ENCODE assay signal across 8 cellular contexts in genomic region chr3:42590989-42591756, GRCh38. TPM values are rescaled to one million over a fixed set of nuclear protein-coding genes. Genes with fewer than 3 reads are reported as not detected.
A peak's percentile ranks its signal among the peaks of the same experiment; 100 is the strongest.
DNase-seq lines count a peak whose midpoint lies in the region; ATAC-seq and FAIRE-seq lines count a peak whose summit lies in the region.

No MANE protein-coding gene starts in this region.

- H3K9me3 ChIP-seq in iPS-18c (ENCODE audit: control insufficient read depth, insufficient read depth, low read length), result no peaks in the 10 kb centered on the region

- H3K4me1 Mint-ChIP-seq in activated T-cell treated with anti-CD3 and anti-CD28 coated beads, Interleukin-2, amount 50 U/mL, for 4 hours (ENCODE audit: low read depth), result peaks cover 37% of the 10 kb centered on the region
- H3K4me1 Mint-ChIP-seq in activated T-helper 2 cell treated with anti-CD3 and anti-CD28 coated beads, Interferon-gamma antibody, Interleukin-2, Interleukin-4, amounts not matched to agents 10 μg/mL and 5 μg/mL and 100 μg/mL, durations not matched to agents 14 hours and 24 hours and 36 hours (ENCODE audit: low read depth), result peaks cover 29% of the 10 kb centered on the region
- peaks cover 47% of the 10 kb centered on the region for H3K4me1 Mint-ChIP-seq in stimulated activated naive CD8-positive, alpha-beta T cell treated with anti-CD3 and anti-CD28 coated beads, Interleukin-15, Interleukin-2, amounts not matched to agents 100 ng/mL and 50 ng/mL, for 24 hours (ENCODE audit: low read depth)

- ATAC-seq in activated T-cell treated with anti-CD3 and anti-CD28 coated beads, Interleukin-2, amount 50 U/mL, for 4 hours, result no peak
- ATAC-seq in HG02884 (IDR thresholded peaks at IDR 0.05; ENCODE audit: unreplicated experiment) (no peak), GM19324 (IDR thresholded peaks at IDR 0.05; ENCODE audit: low FRiP score, unreplicated experiment) (no peak)

- peak overlapping the region; percentile 66 for H3K4me3 ChIP-seq in iPS-18c (ENCODE audit: insufficient read depth, low read depth, low read length)

- FAIRE-seq in HTR-8/SVneo (lab: Jason Lieb, UNC), result no peak

- H3K27me3 Mint-ChIP-seq in activated T-cell treated with anti-CD3 and anti-CD28 coated beads, Interleukin-2, amount 50 U/mL, for 4 hours (ENCODE audit: low read depth), result no peaks in the 10 kb centered on the region
- no peaks in the 10 kb centered on the region for H3K27me3 Mint-ChIP-seq in activated T-helper 2 cell treated with anti-CD3 and anti-CD28 coated beads, Interferon-gamma antibody, Interleukin-2, Interleukin-4, amounts not matched to agents 10 μg/mL and 5 μg/mL and 100 μg/mL, durations not matched to agents 14 hours and 24 hours and 36 hours (ENCODE audit: low read depth)
- H3K27me3 Mint-ChIP-seq in stimulated activated naive CD8-positive, alpha-beta T cell treated with anti-CD3 and anti-CD28 coated beads, Interleukin-15, Interleukin-2, amounts not matched to agents 100 ng/mL and 50 ng/mL, for 24 hours, result no peaks in the 10 kb centered on the region

- intact Hi-C loops in activated T-helper 2 cell treated with anti-CD3 and anti-CD28 coated beads, Interferon-gamma antibody, Interleukin-2, Interleukin-4, amounts not matched to agents 10 μg/mL and 5 μg/mL and 100 μg/mL, durations not matched to agents 14 hours and 24 hours and 36 hours (cut with micrococcal nuclease), result loop anchor here (1.0 kb wide), 2 partner anchors 9 kb away; partner anchors contain the start of gene NKTR

- H3K27ac Mint-ChIP-seq in activated T-helper 2 cell treated with anti-CD3 and anti-CD28 coated beads, Interferon-gamma antibody, Interleukin-2, Interleukin-4, amounts not matched to agents 10 μg/mL and 5 μg/mL and 100 μg/mL, durations not matched to agents 14 hours and 24 hours and 36 hours, result peak overlapping the region; percentile 98
- H3K27ac Mint-ChIP-seq in stimulated activated naive CD8-positive, alpha-beta T cell treated with anti-CD3 and anti-CD28 coated beads, Interleukin-15, Interleukin-2, amounts not matched to agents 100 ng/mL and 50 ng/mL, for 24 hours, result peak overlapping the region; percentile 93

- peak overlapping the region; percentile 95 for H3K4me3 Mint-ChIP-seq in activated T-cell treated with anti-CD3 and anti-CD28 coated beads, Interleukin-2, amount 50 U/mL, for 4 hours
- peak overlapping the region; percentile 97 for H3K4me3 Mint-ChIP-seq in activated T-helper 2 cell treated with anti-CD3 and anti-CD28 coated beads, Interferon-gamma antibody, Interleukin-2, Interleukin-4, amounts not matched to agents 10 μg/mL and 5 μg/mL and 100 μg/mL, durations not matched to agents 14 hours and 24 hours and 36 hours (ENCODE audit: low read depth)
- peak overlapping the region; percentile 89 for H3K4me3 Mint-ChIP-seq in stimulated activated naive CD8-positive, alpha-beta T cell treated with anti-CD3 and anti-CD28 coated beads, Interleukin-15, Interleukin-2, amounts not matched to agents 100 ng/mL and 50 ng/mL, for 24 hours

- H3K36me3 Mint-ChIP-seq in activated T-cell treated with anti-CD3 and anti-CD28 coated beads, Interleukin-2, amount 50 U/mL, for 4 hours (ENCODE audit: insufficient read depth), result peaks cover 15% of the 10 kb centered on the region
- peaks cover 47% of the 10 kb centered on the region for H3K36me3 Mint-ChIP-seq in activated T-helper 2 cell treated with anti-CD3 and anti-CD28 coated beads, Interferon-gamma antibody, Interleukin-2, Interleukin-4, amounts not matched to agents 10 μg/mL and 5 μg/mL and 100 μg/mL, durations not matched to agents 14 hours and 24 hours and 36 hours (ENCODE audit: low read depth)
- H3K36me3 Mint-ChIP-seq in stimulated activated naive CD8-positive, alpha-beta T cell treated with anti-CD3 and anti-CD28 coated beads, Interleukin-15, Interleukin-2, amounts not matched to agents 100 ng/mL and 50 ng/mL, for 24 hours (ENCODE audit: low read depth), result peaks cover 41% of the 10 kb centered on the region

- no peak for DNase-seq in activated T-cell treated with anti-CD3 and anti-CD28 coated beads, Interleukin-2, amount 50 U/mL, for 4 hours
- DNase-seq in activated T-cell treated with anti-CD3 and anti-CD28 coated beads for 4 hours (no peak), HTR-8/SVneo (ENCODE audit: insufficient read length, low spot score) (no peak)
- no peak for DNase-seq in activated T-helper 2 cell treated with anti-CD3 and anti-CD28 coated beads, Interferon-gamma antibody, Interleukin-2, Interleukin-4, amounts not matched to agents 10 μg/mL and 5 μg/mL and 100 μg/mL, durations not matched to agents 14 hours and 24 hours and 36 hours (ENCODE audit: low spot score)

- no peaks in the 10 kb centered on the region for H3K9me3 Mint-ChIP-seq in activated T-cell treated with anti-CD3 and anti-CD28 coated beads, Interleukin-2, amount 50 U/mL, for 4 hours
- no peaks in the 10 kb centered on the region for H3K9me3 Mint-ChIP-seq in activated T-helper 2 cell treated with anti-CD3 and anti-CD28 coated beads, Interferon-gamma antibody, Interleukin-2, Interleukin-4, amounts not matched to agents 10 μg/mL and 5 μg/mL and 100 μg/mL, durations not matched to agents 14 hours and 24 hours and 36 hours
- H3K9me3 Mint-ChIP-seq in stimulated activated naive CD8-positive, alpha-beta T cell treated with anti-CD3 and anti-CD28 coated beads, Interleukin-15, Interleukin-2, amounts not matched to agents 100 ng/mL and 50 ng/mL, for 24 hours, result no peaks in the 10 kb centered on the region

RNA-seq across cellular contexts. Expression of gene SS18L2, which starts 0.5 kb away (rescaled TPM):
- total RNA-seq in activated T-cell treated with anti-CD3 and anti-CD28 coated beads, Interleukin-2, amount 50 U/mL, for 4 hours, result 10 to 100 TPM; 68.8 to 79.1 (median 72.6) TPM
- 62.4 and 67.1 TPM in 2 replicates for total RNA-seq in activated T-helper 2 cell treated with anti-CD3 and anti-CD28 coated beads, Interferon-gamma antibody, Interleukin-2, Interleukin-4, amounts not matched to agents 10 μg/mL and 5 μg/mL and 100 μg/mL, durations not matched to agents 14 hours and 24 hours and 36 hours

RNA-seq across cellular contexts. Expression of gene NKTR, which starts 9.3 kb away (rescaled TPM):
- total RNA-seq in activated T-cell treated with anti-CD3 and anti-CD28 coated beads, Interleukin-2, amount 50 U/mL, for 4 hours, result 10 to 100 TPM; 44.2 to 48.1 (median 46.7) TPM
- total RNA-seq in activated T-helper 2 cell treated with anti-CD3 and anti-CD28 coated beads, Interferon-gamma antibody, Interleukin-2, Interleukin-4, amounts not matched to agents 10 μg/mL and 5 μg/mL and 100 μg/mL, durations not matched to agents 14 hours and 24 hours and 36 hours, result 76.6 and 86.2 TPM in 2 replicates

RNA-seq across cellular contexts. Expression of gene SEC22C, which starts 9.4 kb away (rescaled TPM):
- total RNA-seq in activated T-cell treated with anti-CD3 and anti-CD28 coated beads, Interleukin-2, amount 50 U/mL, for 4 hours, result 10 to 100 TPM; 32.0 to 35.3 (median 35.1) TPM
- total RNA-seq in activated T-helper 2 cell treated with anti-CD3 and anti-CD28 coated beads, Interferon-gamma antibody, Interleukin-2, Interleukin-4, amounts not matched to agents 10 μg/mL and 5 μg/mL and 100 μg/mL, durations not matched to agents 14 hours and 24 hours and 36 hours, result 36.1 and 40.1 TPM in 2 replicates
